In genomic region chr9:33165263-33166151, GRCh38 we compare ENCODE assay signal across 8 cellular contexts. TPM values are rescaled to one million over a fixed set of nuclear protein-coding genes. Genes with fewer than 3 reads are reported as not detected.
DNase-seq lines count a peak whose midpoint lies in the region; TF ChIP-seq lines count a peak whose summit lies in the region.

No MANE protein-coding gene starts in this region.

- peak overlapping the region; percentile 19; the same call in 1 of the 2 replicates for H2AFZ ChIP-seq in OCI-LY7 (ENCODE audit: low read length)

- H3K9me2 ChIP-seq in OCI-LY7 (ENCODE audit: insufficient read depth, low read length): no peaks in the 10 kb centered on the region

- peak; percentile 27 for DNase-seq in NCI-H82 (lab: John Stamatoyannopoulos, UW)
- no peak for DNase-seq in NCI-H82 treated with DMSO at 0.1 percent for 48 hours (lab: John Stamatoyannopoulos, UW; ENCODE audit: unreplicated experiment)
- peak; percentile 42 for DNase-seq in HAP-1 (ENCODE audit: low spot score in 2 of 2)
- peak; percentile 77 for DNase-seq in OCI-LY7 (ENCODE audit: low spot score)
- peak; percentile 56 for DNase-seq in brain microvascular endothelial cell
- peak; percentile 75 for DNase-seq in left kidney (ENCODE audit: low read depth, low spot score)
- peak in 1 of 49 donors; percentile 21 for DNase-seq in substantia nigra (lab: John Stamatoyannopoulos, UW)
- no peak for DNase-seq in NCI-H774 (lab: John Stamatoyannopoulos, UW)

- CTCF ChIA-PET in OCI-LY7 (lab: Charles Lee; ENCODE audit: unreplicated experiment): interaction anchor here (0.5 to 1.0 kb wide), 2 partner anchors 58 to 282 kb away, joined by 3 to 4 read pairs; partner anchors contain the start of gene AQP3

- in situ Hi-C loops in HAP-1 (cut with MboI; ENCODE audit: low sequenced_read_pairs): no loop called here
- in situ Hi-C loops in brain microvascular endothelial cell (cut with HindIII; ENCODE audit: low pct_ligation_motif_present, low sequenced_read_pairs): no loop called here

- H3K9me3 ChIP-seq in HAP-1: no peaks in the 10 kb centered on the region
- no peaks in the 10 kb centered on the region for H3K9me3 ChIP-seq in OCI-LY7 (ENCODE audit: low read length)

- no TSS peak for BruUV-seq in OCI-LY7 (replicated peaks; lab: Mats Ljungman, UMichigan)

- H3K4me3 ChIP-seq in HAP-1: peak overlapping the region; percentile 64
- peak overlapping the region; percentile 93 for H3K4me3 ChIP-seq in OCI-LY7 (ENCODE audit: low read depth, low read length, poor library complexity, severe bottlenecking)
- H3K4me3 ChIP-seq in brain microvascular endothelial cell (ENCODE audit: low read depth, low read length): peak overlapping the region; percentile 91

- peak overlapping the region; percentile 89 for H3K4me2 ChIP-seq in OCI-LY7 (ENCODE audit: low read length)

- no peaks in the 10 kb centered on the region for H3K27me3 ChIP-seq in HAP-1 (ENCODE audit: low read depth)
- no peaks in the 10 kb centered on the region for H3K27me3 ChIP-seq in brain microvascular endothelial cell (replicated peaks)

- POLR2A ChIA-PET in OCI-LY7 (lab: Charles Lee): interaction anchor here (0.7 kb wide), 1 partner anchor 14 kb away, joined by 5 read pairs; no protein-coding TSS in a partner anchor

- intact Hi-C loops in OCI-LY7 (cut with micrococcal nuclease; ENCODE audit: unreplicated experiment): loop anchor here (1.0 to 2.0 kb wide), 4 partner anchors 29 to 141 kb away; partner anchors contain the start of gene DNAJA1

- 0 out of 2 replicates have a peak, but pooled peaks cover 10% of the 10 kb centered on the region for H4K20me1 ChIP-seq in OCI-LY7 (ENCODE audit: insufficient read depth, low read length)

- H3K27ac ChIP-seq in OCI-LY7 (ENCODE audit: low read depth, low read length, poor library complexity, severe bottlenecking): peak overlapping the region; percentile 68
- H3K27ac ChIP-seq in brain microvascular endothelial cell: peak overlapping the region; percentile 89
- peak overlapping the region; percentile 56 for H3K27ac ChIP-seq in substantia nigra (ENCODE audit: low read depth, low read length, poor library complexity, severe bottlenecking)

- TF ChIP-seq CTCF in OCI-LY7 (conservative IDR thresholded peaks at IDR 0.05; ENCODE audit: low read length) (no peak), brain microvascular endothelial cell (IDR thresholded peaks at IDR 0.05; ENCODE audit: low read depth, low read length, missing control alignments) (no peak)

- no peaks in the 10 kb centered on the region for H3K36me3 ChIP-seq in HAP-1 (replicated peaks)
- H3K36me3 ChIP-seq in OCI-LY7 (ENCODE audit: insufficient read depth, low read length): no peaks in the 10 kb centered on the region
- peaks cover 6% of the 10 kb centered on the region for H3K36me3 ChIP-seq in brain microvascular endothelial cell (replicated peaks)

- H3K79me2 ChIP-seq in OCI-LY7 (ENCODE audit: insufficient read depth, low read depth, low read length): peaks cover 63% of the 10 kb centered on the region

- H3K4me1 ChIP-seq in HAP-1 (peaks cover 37% of the 10 kb centered on the region), OCI-LY7 (ENCODE audit: insufficient read depth, low read length, poor library complexity, severe bottlenecking) (peaks cover 66% of the 10 kb centered on the region)

RNA-seq across cellular contexts. Expression of gene B4GALT1, which starts 1.6 kb away (rescaled TPM):
- 8.1 and 12.8 TPM in 2 replicates for total RNA-seq in OCI-LY7 (2014; rRNA removed; shearing (Covaris generic))
- total RNA-seq in OCI-LY7 (2022): 38.7 and 43.7 TPM in 2 replicates

Comparison
In these comparisons a context has a peak if more than half of its experiments do, and no peak if none do; other contexts are left out.
1. DNase-seq: peak in NCI-H82 (single experiment), HAP-1 (2 of 2), OCI-LY7 (single experiment), brain microvascular endothelial cell (single experiment) and left kidney (single experiment); none in NCI-H82 treated with DMSO at 0.1 percent for 48 hours (single experiment) and NCI-H774 (single experiment).
2. Peak in every context shown above with its lines, with median percentiles within 50 percentile points of each other: H3K4me3 ChIP-seq and H3K27ac ChIP-seq.